Comparison of ENCODE assay signal across 8 cellular contexts in genomic region chr19:21141787-21142464, GRCh38. TPM values are rescaled to one million over a fixed set of nuclear protein-coding genes. Genes with fewer than 3 reads are reported as not detected.
DNase-seq lines count a peak whose midpoint lies in the region; ATAC-seq and TF ChIP-seq lines count a peak whose summit lies in the region.

ZNF431 (plus strand) TSS chr19:21142040; CDS start chr19:21142184, 144 bp downstream.

- H3K4me1 ChIP-seq in rectal smooth muscle tissue (ENCODE audit: control insufficient read depth, insufficient read depth, low read length) = no peaks in the 10 kb centered on the region
- H3K4me1 ChIP-seq in aorta (ENCODE audit: control insufficient read depth in 1 of 2, insufficient read depth in 2 of 2, low read length in 2 of 2) = no peaks in the 10 kb centered on the region

- peak within 1 kb of the TSS; percentile 91 for H3K9ac ChIP-seq in rectal smooth muscle tissue (ENCODE audit: low read length)

- H3K27me3 ChIP-seq in rectal smooth muscle tissue (ENCODE audit: control insufficient read depth, insufficient read depth, low read length) (no peaks in the 10 kb centered on the region), aorta (ENCODE audit: control insufficient read depth in 1 of 2, insufficient read depth in 2 of 2, low read length in 1 of 2) (no peaks in the 10 kb centered on the region)

- H3K4me3 ChIP-seq in astrocyte of the cerebellum (ENCODE audit: low read depth, low read length) = peak within 1 kb of the TSS; percentile 83
- H3K4me3 ChIP-seq in rectal smooth muscle tissue (ENCODE audit: low read length) = peak within 1 kb of the TSS; percentile 84
- peak within 1 kb of the TSS; percentile 43 to 93 for H3K4me3 ChIP-seq in aorta (ENCODE audit: low read length in 2 of 2)

- DNase-seq in NCI-H2081 treated with DMSO at 0.1 percent for 48 hours (lab: John Stamatoyannopoulos, UW) = peak; percentile 65
- DNase-seq in T1000 (lab: John Stamatoyannopoulos, UW) = peak; percentile 72
- DNase-seq in astrocyte of the cerebellum (ENCODE audit: low read depth) = peak; percentile 85
- DNase-seq in hepatic stellate cell (ENCODE audit: low spot score) = peak; percentile 86
- DNase-seq in aorta = peak; percentile 96

- intact Hi-C loops in aorta (cut with DNase I) = loop anchor here in 1 of 2 donors (5.0 kb wide), 1 partner anchor 120 kb away; the partner anchor contains the start of gene ZNF430

- peaks cover 5% of the 10 kb centered on the region for H3K36me3 ChIP-seq in rectal smooth muscle tissue (ENCODE audit: control insufficient read depth, insufficient read depth, low read length)
- H3K36me3 ChIP-seq in aorta (ENCODE audit: control insufficient read depth in 1 of 2, insufficient read depth in 2 of 2, low read length in 1 of 2) = peaks cover 0 to 4% of the 10 kb centered on the region in 2 donors

- no peak for TF ChIP-seq CTCF in astrocyte of the cerebellum (IDR thresholded peaks at IDR 0.05; ENCODE audit: low read depth, low read length, missing control alignments)

- no peaks in the 10 kb centered on the region for H3K9me3 ChIP-seq in aorta (ENCODE audit: control insufficient read depth, low read length)

- 0 to 1% methylated on average over 30 of the region's 30 CpGs for WGBS in aorta, 2 donors

- peak within 1 kb of the TSS; percentile 85 for H3K27ac ChIP-seq in rectal smooth muscle tissue (ENCODE audit: low read depth, low read length)
- H3K27ac ChIP-seq in aorta (ENCODE audit: low read depth in 1 of 2, low read length in 2 of 2) = peak within 1 kb of the TSS in 1 of 2 donors; percentile 90

- in situ Hi-C loops in astrocyte of the cerebellum (cut with HindIII; ENCODE audit: low sequenced_read_pairs) = no loop called here

- ATAC-seq in GM18511 (IDR thresholded peaks at IDR 0.05; ENCODE audit: unreplicated experiment) (peak; percentile 99), HG03025 (IDR thresholded peaks at IDR 0.05; ENCODE audit: low FRiP score, unreplicated experiment) (peak; percentile 97), aorta (ENCODE audit: low FRiP score) (peak; percentile 96)

RNA-seq across cellular contexts. Expression of gene ZNF431, which starts in this region (rescaled TPM):
- total RNA-seq in aorta = 10 to 100 TPM; 13.4 to 20.2 TPM
- 1 to 10 TPM; 3.1 to 3.3 TPM for polyA plus RNA-seq in aorta
